In the genomic region with DNA sequence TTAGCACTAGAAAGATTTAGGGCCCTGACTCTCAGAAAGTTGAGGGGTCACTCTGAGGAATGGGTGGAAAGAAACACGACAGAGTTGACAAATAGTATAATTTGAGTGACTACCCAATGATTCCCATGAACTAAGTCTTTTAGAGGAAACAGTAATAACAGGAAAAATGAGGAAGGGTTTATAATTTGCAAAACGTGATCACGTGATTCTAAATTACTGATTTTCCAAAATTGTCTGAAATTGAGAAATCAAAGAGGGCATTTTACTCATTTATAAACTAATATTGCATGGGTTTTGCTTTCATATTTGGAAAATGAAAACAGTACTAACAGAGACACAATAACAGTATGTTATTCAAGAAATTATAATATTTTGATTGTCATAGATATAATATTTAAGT, we compare ENCODE assay signal across 30 cellular contexts.
"Had no signal": no experiment of that assay in that cellular context is flagged by ENCODE, and none has a peak within 500 bp of the region (broad histone marks: within the 10 kb centered on the region; RNA-seq: fewer than 3 reads in every experiment).

No MANE protein-coding gene starts in this region.

- H3K4me3 ChIP-seq: ascending aorta, breast epithelium, cardiac muscle cell, coronary artery, dorsolateral prefrontal cortex, esophagus muscularis mucosa, gastrocnemius medialis, heart left ventricle had no signal

- H3K9me3 ChIP-seq: ascending aorta, breast epithelium, esophagus muscularis mucosa, gastrocnemius medialis, heart left ventricle had no signal

- H3K27ac ChIP-seq: ascending aorta, breast epithelium, cardiac muscle cell, coronary artery, dorsolateral prefrontal cortex, esophagus muscularis mucosa, foreskin keratinocyte, gastrocnemius medialis, heart left ventricle had no signal

- H3K4me1 ChIP-seq: ascending aorta, breast epithelium, esophagus muscularis mucosa, foreskin keratinocyte, gastrocnemius medialis, heart left ventricle had no signal

- DNase-seq: activated CD4-positive, alpha-beta memory T cell treated with anti-CD3 and anti-CD28 coated beads, Interleukin-2, amount 10 ng/mL, durations not matched to agents 7 days and 5 days; activated CD4-positive, alpha-beta T cell treated with anti-CD3 and anti-CD28 coated beads for 1 hour; activated CD4-positive, alpha-beta T cell treated with anti-CD3 and anti-CD28 coated beads for 4 hours; activated CD4-positive, alpha-beta T cell treated with anti-CD3 and anti-CD28 coated beads, Interleukin-2, amount 10 ng/mL, durations not matched to agents 7 days and 5 days; activated CD4-positive, alpha-beta T cell treated with anti-CD3 and anti-CD28 coated beads, Interleukin-2, amount 50 U/mL, for 4 hours; activated CD8-positive, alpha-beta memory T cell treated with anti-CD3 and anti-CD28 coated beads, Interleukin-2, amount 50 U/mL, for 48 hours; activated gamma-delta T cell; activated naive CD4-positive, alpha-beta T cell; activated naive CD4-positive, alpha-beta T cell treated with anti-CD3 and anti-CD28 coated beads, Interleukin-2, amount 10 ng/mL, durations not matched to agents 7 days and 5 days; activated naive CD8-positive, alpha-beta T cell treated with anti-CD3 and anti-CD28 coated beads, Interleukin-2, amount 10 ng/mL, durations not matched to agents 7 days and 5 days; activated T-cell treated with anti-CD3 and anti-CD28 coated beads for 4 hours; activated T-cell treated with anti-CD3 and anti-CD28 coated beads, Interleukin-2, amount 50 U/mL, for 24 hours; activated T-cell treated with anti-CD3 and anti-CD28 coated beads, Interleukin-2, amount 50 U/mL, for 72 hours; central memory CD4-positive, alpha-beta T cell; cerebellar nuclear complex; dorsolateral prefrontal cortex; effector memory CD4-positive, alpha-beta T cell; erythroblast; foreskin keratinocyte; gastrocnemius medialis; glutamatergic neuron; heart left ventricle; T-helper 2 cell had no signal

- H3K27me3 ChIP-seq: ascending aorta, breast epithelium, cardiac muscle cell, dorsolateral prefrontal cortex, esophagus muscularis mucosa, foreskin keratinocyte, gastrocnemius medialis, heart left ventricle had no signal

- H3K36me3 ChIP-seq: ascending aorta, breast epithelium, cardiac muscle cell, esophagus muscularis mucosa, gastrocnemius medialis, heart left ventricle had no signal

- ATAC-seq: activated naive CD4-positive, alpha-beta T cell treated with anti-CD3 and anti-CD28 coated beads, Interleukin-2, amount 50 U/mL, for 72 hours; activated T-cell treated with anti-CD3 and anti-CD28 coated beads, Interleukin-2, amount 50 U/mL, for 72 hours; foreskin keratinocyte; gastrocnemius medialis; heart left ventricle; WTC11 had no signal
